In genomic region chr10:68826764-68827591, GRCh38 we compare ENCODE assay signal across 1 cellular context.
A peak's percentile ranks its signal among the peaks of the same experiment; 100 is the strongest.
TF ChIP-seq lines count a peak whose summit lies in the region.

A gene with protein sequence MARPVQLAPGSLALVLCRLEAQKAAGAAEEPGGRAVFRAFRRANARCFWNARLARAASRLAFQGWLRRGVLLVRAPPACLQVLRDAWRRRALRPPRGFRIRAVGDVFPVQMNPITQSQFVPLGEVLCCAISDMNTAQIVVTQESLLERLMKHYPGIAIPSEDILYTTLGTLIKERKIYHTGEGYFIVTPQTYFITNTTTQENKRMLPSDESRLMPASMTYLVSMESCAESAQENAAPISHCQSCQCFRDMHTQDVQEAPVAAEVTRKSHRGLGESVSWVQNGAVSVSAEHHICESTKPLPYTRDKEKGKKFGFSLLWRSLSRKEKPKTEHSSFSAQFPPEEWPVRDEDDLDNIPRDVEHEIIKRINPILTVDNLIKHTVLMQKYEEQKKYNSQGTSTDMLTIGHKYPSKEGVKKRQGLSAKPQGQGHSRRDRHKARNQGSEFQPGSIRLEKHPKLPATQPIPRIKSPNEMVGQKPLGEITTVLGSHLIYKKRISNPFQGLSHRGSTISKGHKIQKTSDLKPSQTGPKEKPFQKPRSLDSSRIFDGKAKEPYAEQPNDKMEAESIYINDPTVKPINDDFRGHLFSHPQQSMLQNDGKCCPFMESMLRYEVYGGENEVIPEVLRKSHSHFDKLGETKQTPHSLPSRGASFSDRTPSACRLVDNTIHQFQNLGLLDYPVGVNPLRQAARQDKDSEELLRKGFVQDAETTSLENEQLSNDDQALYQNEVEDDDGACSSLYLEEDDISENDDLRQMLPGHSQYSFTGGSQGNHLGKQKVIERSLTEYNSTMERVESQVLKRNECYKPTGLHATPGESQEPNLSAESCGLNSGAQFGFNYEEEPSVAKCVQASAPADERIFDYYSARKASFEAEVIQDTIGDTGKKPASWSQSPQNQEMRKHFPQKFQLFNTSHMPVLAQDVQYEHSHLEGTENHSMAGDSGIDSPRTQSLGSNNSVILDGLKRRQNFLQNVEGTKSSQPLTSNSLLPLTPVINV (plus strand): TSS chr10:68827531. CDS start chr10:68827624, 93 bp downstream.

TF ChIP-seq in HEK293, 187 proteins besides CTCF, POLR2A, EP300 and RAD21 (continued from another document and continues in another):
- no peak for TF ChIP-seq ZNF704 (tag by site-specific recombination; IDR thresholded peaks at IDR 0.05)
- peak; percentile 87 for TF ChIP-seq ZNF2 (tag by site-specific recombination; IDR thresholded peaks at IDR 0.05)
- no peak for TF ChIP-seq ZNF404 (tag by site-specific recombination; IDR thresholded peaks at IDR 0.05)
- no peak for TF ChIP-seq ZNF18 (tag by site-specific recombination; IDR thresholded peaks at IDR 0.05)
- peak; percentile 99 for TF ChIP-seq ZNF121 (tag by site-specific recombination; IDR thresholded peaks at IDR 0.05)
- peak; percentile 66; the same call in 1 of the 2 replicates for TF ChIP-seq KLF9 (tag by site-specific recombination; IDR thresholded peaks at IDR 0.05; ENCODE audit: low read depth)
- TF ChIP-seq, protein P1, sequence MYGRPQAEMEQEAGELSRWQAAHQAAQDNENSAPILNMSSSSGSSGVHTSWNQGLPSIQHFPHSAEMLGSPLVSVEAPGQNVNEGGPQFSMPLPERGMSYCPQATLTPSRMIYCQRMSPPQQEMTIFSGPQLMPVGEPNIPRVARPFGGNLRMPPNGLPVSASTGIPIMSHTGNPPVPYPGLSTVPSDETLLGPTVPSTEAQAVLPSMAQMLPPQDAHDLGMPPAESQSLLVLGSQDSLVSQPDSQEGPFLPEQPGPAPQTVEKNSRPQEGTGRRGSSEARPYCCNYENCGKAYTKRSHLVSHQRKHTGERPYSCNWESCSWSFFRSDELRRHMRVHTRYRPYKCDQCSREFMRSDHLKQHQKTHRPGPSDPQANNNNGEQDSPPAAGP (tag by site-specific recombination; IDR thresholded peaks at IDR 0.05) = peak; percentile 67; the same call in 1 of the 2 replicates
- no peak for TF ChIP-seq REST (tag by site-specific recombination; IDR thresholded peaks at IDR 0.05)
- TF ChIP-seq ZNF324 (tag by site-specific recombination; IDR thresholded peaks at IDR 0.05) = 0 out of 2 replicates have a peak, but pooled peaks have one; percentile 23
- TF ChIP-seq ZBTB1 (tag by site-specific recombination; IDR thresholded peaks at IDR 0.05) = no peak
- TF ChIP-seq ZNF426 (tag by site-specific recombination; IDR thresholded peaks at IDR 0.05) = no peak
- no peak for TF ChIP-seq ZBTB21 (tag by site-specific recombination; IDR thresholded peaks at IDR 0.05)
- TF ChIP-seq ZNF302 (tag by site-specific recombination; IDR thresholded peaks at IDR 0.05; ENCODE audit: low read depth) = no peak
- TF ChIP-seq KLF1 (tag by site-specific recombination; IDR thresholded peaks at IDR 0.05) = peak; percentile 44
- no peak for TF ChIP-seq HOXC10 (CRISPR knock-in tag; IDR thresholded peaks at IDR 0.05)
- TF ChIP-seq YY2 (tag by site-specific recombination; IDR thresholded peaks at IDR 0.05) = no peak
- TF ChIP-seq, protein P2, sequence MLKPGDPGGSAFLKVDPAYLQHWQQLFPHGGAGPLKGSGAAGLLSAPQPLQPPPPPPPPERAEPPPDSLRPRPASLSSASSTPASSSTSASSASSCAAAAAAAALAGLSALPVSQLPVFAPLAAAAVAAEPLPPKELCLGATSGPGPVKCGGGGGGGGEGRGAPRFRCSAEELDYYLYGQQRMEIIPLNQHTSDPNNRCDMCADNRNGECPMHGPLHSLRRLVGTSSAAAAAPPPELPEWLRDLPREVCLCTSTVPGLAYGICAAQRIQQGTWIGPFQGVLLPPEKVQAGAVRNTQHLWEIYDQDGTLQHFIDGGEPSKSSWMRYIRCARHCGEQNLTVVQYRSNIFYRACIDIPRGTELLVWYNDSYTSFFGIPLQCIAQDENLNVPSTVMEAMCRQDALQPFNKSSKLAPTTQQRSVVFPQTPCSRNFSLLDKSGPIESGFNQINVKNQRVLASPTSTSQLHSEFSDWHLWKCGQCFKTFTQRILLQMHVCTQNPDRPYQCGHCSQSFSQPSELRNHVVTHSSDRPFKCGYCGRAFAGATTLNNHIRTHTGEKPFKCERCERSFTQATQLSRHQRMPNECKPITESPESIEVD (tag by site-specific recombination; IDR thresholded peaks at IDR 0.05) = no peak
- TF ChIP-seq KLF7 (tag by site-specific recombination; IDR thresholded peaks at IDR 0.05; ENCODE audit: borderline replicate concordance) = no peak
- TF ChIP-seq, protein P3, sequence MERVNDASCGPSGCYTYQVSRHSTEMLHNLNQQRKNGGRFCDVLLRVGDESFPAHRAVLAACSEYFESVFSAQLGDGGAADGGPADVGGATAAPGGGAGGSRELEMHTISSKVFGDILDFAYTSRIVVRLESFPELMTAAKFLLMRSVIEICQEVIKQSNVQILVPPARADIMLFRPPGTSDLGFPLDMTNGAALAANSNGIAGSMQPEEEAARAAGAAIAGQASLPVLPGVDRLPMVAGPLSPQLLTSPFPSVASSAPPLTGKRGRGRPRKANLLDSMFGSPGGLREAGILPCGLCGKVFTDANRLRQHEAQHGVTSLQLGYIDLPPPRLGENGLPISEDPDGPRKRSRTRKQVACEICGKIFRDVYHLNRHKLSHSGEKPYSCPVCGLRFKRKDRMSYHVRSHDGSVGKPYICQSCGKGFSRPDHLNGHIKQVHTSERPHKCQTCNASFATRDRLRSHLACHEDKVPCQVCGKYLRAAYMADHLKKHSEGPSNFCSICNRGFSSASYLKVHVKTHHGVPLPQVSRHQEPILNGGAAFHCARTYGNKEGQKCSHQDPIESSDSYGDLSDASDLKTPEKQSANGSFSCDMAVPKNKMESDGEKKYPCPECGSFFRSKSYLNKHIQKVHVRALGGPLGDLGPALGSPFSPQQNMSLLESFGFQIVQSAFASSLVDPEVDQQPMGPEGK (tag by site-specific recombination; IDR thresholded peaks at IDR 0.05) = peak; percentile 80
- 0 out of 2 replicates have a peak, but pooled peaks have one; percentile 57 for TF ChIP-seq ZNF692 (tag by site-specific recombination; IDR thresholded peaks at IDR 0.05)
- TF ChIP-seq ZNF202 (tag by site-specific recombination; IDR thresholded peaks at IDR 0.05; ENCODE audit: borderline replicate concordance) = no peak
- peak; percentile 87 for TF ChIP-seq ZIC2 (tag by site-specific recombination; IDR thresholded peaks at IDR 0.05)
- TF ChIP-seq BCL11B (tag by site-specific recombination; IDR thresholded peaks at IDR 0.05; ENCODE audit: low read depth) = no peak
- TF ChIP-seq ZSCAN23 (tag by site-specific recombination; IDR thresholded peaks at IDR 0.05) = no peak
- TF ChIP-seq ZNF561 (tag by site-specific recombination; IDR thresholded peaks at IDR 0.05; ENCODE audit: borderline replicate concordance) = peak; percentile 77; the same call in 1 of the 2 replicates
- peak; percentile 88 for TF ChIP-seq SCRT1 (tag by site-specific recombination; IDR thresholded peaks at IDR 0.05; ENCODE audit: borderline replicate concordance)
- TF ChIP-seq, protein P4, sequence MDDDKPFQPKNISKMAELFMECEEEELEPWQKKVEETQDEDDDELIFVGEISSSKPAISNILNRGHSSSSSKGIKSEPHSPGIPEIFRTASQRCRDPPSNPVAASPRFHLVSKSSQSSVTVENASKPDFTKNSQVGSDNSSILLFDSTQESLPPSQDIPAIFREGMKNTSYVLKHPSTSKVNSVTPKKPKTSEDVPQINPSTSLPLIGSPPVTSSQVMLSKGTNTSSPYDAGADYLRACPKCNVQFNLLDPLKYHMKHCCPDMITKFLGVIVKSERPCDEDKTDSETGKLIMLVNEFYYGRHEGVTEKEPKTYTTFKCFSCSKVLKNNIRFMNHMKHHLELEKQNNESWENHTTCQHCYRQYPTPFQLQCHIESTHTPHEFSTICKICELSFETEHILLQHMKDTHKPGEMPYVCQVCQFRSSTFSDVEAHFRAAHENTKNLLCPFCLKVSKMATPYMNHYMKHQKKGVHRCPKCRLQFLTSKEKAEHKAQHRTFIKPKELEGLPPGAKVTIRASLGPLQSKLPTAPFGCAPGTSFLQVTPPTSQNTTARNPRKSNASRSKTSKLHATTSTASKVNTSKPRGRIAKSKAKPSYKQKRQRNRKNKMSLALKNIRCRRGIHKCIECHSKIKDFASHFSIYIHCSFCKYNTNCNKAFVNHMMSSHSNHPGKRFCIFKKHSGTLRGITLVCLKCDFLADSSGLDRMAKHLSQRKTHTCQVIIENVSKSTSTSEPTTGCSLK (tag by site-specific recombination; IDR thresholded peaks at IDR 0.05) = no peak
- 0 out of 2 replicates have a peak, but pooled peaks have one; percentile 8 for TF ChIP-seq INSM2 (tag by site-specific recombination; IDR thresholded peaks at IDR 0.05)
- TF ChIP-seq, protein P5, sequence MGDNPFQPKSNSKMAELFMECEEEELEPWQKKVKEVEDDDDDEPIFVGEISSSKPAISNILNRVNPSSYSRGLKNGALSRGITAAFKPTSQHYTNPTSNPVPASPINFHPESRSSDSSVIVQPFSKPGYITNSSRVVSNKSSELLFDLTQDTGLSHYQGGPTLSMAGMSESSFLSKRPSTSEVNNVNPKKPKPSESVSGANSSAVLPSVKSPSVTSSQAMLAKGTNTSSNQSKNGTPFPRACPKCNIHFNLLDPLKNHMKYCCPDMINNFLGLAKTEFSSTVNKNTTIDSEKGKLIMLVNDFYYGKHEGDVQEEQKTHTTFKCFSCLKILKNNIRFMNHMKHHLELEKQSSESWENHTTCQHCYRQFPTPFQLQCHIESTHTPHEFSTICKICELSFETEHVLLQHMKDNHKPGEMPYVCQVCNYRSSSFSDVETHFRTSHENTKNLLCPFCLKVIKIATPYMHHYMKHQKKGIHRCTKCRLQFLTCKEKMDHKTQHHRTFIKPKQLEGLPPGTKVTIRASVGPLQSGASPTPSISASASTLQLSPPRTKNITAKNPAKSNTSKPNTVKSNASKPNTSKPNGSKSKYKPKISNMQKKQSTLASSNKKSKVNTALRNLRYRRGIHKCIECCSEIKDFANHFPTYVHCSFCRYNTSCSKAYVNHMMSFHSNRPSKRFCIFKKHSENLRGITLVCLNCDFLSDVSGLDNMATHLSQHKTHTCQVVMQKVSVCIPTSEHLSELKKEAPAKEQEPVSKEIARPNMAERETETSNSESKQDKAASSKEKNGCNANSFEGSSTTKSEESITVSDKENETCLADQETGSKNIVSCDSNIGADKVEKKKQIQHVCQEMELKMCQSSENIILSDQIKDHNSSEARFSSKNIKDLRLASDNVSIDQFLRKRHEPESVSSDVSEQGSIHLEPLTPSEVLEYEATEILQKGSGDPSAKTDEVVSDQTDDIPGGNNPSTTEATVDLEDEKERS (tag by site-specific recombination; IDR thresholded peaks at IDR 0.05) = no peak
- TF ChIP-seq ZNF184 (tag by site-specific recombination; IDR thresholded peaks at IDR 0.05) = no peak
